ENCODE assay signal across 20 cellular contexts in the genomic region with DNA sequence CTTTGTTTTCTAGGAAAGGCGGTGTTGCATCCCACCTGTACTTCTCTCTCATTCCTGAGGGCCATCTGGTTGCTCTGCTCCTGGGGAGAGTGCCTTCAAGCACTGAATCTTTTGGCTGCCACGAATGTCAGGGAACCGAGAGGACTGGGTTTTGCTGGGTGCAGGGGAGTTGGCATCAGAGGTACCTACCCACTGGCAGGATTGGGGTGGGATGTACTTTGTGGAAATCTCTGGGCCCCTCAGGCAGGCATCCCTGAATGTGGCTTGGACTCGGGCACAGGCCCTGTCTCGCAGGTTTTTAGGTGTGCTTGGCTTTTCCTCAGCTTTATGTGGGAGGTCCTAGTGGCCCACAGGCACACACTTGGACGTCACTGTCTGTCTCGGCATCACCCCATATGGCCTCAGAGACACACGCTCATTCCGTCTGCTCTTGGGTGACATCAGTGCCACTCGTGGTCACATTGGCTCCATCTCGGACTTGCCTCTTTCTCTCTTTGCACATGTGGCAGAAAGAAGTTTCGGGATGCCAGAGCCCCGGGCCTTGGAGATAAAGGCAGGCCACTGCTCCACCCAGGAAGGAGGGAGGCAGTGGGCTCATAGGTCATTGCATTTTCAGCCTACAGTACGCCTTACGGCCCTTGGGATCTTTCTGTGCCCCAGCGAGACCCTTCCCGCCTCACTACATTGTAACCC.
"Had no signal": no experiment of that assay in that cellular context is flagged by ENCODE, and none has a peak within 500 bp of the region (broad histone marks: within the 10 kb centered on the region; RNA-seq: fewer than 3 reads in every experiment).

No MANE protein-coding gene starts in this region.

- H3K36me3 ChIP-seq: colonic mucosa, gastroesophageal sphincter, heart left ventricle, left lung, lower lobe of right lung had no signal

- H3K4me3 ChIP-seq: colonic mucosa, gastroesophageal sphincter, heart left ventricle, hepatocyte, left lung, lower lobe of right lung, mucosa of descending colon had no signal

- H3K27me3 ChIP-seq: colonic mucosa, foreskin keratinocyte, gastroesophageal sphincter, heart left ventricle, hepatocyte, left lung had no signal

- H3K4me1 ChIP-seq: colonic mucosa, foreskin keratinocyte, gastroesophageal sphincter, heart left ventricle, left lung, lower lobe of right lung had no signal

- H3K9me3 ChIP-seq: colonic mucosa, gastroesophageal sphincter, lower lobe of right lung had no signal

- H3K27ac ChIP-seq: colonic mucosa, epithelial cell of prostate, foreskin keratinocyte, gastroesophageal sphincter, heart left ventricle, hepatocyte, left lung, lower lobe of right lung had no signal

- DNase-seq: colonic mucosa; cortex of kidney; effector CD8-positive, alpha-beta T cell; effector memory CD8-positive, alpha-beta T cell; endodermal cell; erythroblast; foreskin keratinocyte; heart left ventricle; hypothalamus; left cardiac atrium; left lung; left ventricle myocardium superior; lower lobe of right lung; mesenchymal stem cell; mucosa of descending colon; naive B cell had no signal

- ATAC-seq: effector memory CD8-positive, alpha-beta T cell; esophagus mucosa; foreskin keratinocyte; gastroesophageal sphincter; heart left ventricle; left cardiac atrium; left lung; left ventricle myocardium superior; lower lobe of right lung; mucosa of descending colon had no signal
